Comparison of ENCODE assay signal across 4 cellular contexts in genomic region chr1:248794663-248795062, GRCh38. TPM values are rescaled to one million over a fixed set of nuclear protein-coding genes. Genes with fewer than 3 reads are reported as not detected.
"Had no signal": no experiment of that assay in that cellular context is flagged by ENCODE, and none has a peak within 500 bp of the region (broad histone marks: within the 10 kb centered on the region; RNA-seq: fewer than 3 reads in every experiment).

No MANE protein-coding gene starts in this region.

RNA-seq across cellular contexts. Expression of gene LYPD8, which starts 39.1 kb away (rescaled TPM):
- total RNA-seq: GM23248, H7, HepG2 had no signal
- polyA plus RNA-seq: GM23248, HepG2, IgD-negative memory B cell had no signal
